ENCODE assay signal across 8 cellular contexts in the genomic region with DNA sequence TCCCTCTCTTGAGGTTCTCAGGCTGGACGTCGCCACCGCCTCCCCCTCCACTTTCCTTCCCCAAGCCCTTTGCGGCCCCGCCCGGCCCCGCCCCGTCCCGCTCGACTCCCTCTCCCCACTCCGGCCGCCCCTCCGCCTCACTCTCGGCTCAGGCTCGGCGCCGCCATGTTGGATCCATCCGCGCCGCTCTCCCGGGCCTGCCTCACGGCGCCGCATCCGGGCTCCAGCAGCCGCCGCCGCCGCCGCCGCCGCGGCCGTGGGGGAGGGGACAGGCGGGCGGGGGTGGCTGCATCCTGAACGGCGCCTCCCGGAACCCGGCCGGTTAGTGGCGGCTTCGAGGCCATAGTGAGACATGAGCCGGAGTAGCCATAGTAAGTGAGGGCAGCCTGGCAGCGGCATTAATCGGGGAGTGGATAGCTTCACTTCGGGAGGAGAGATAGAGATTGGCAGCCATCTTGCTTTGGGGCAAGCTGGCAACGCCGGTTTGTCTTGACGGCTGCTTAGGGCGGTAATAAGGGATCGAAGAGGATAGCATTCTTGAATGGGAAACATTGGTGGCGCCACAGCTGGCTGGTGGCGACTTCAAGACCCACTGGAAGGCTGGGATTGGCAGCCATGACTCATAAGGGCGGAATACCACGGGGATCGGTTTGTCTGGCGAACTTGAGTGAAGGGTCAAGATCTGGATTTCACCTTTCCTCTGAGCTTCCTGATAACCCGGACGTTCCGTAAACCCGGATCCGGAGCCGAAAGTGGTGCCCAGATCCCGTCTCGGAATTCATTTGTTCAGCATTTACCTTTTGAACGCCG.
A peak's percentile ranks its signal among the peaks of the same experiment; 100 is the strongest.
DNase-seq lines count a peak whose midpoint lies in the region; ATAC-seq, FAIRE-seq and TF ChIP-seq lines count a peak whose summit lies in the region.

A gene with protein sequence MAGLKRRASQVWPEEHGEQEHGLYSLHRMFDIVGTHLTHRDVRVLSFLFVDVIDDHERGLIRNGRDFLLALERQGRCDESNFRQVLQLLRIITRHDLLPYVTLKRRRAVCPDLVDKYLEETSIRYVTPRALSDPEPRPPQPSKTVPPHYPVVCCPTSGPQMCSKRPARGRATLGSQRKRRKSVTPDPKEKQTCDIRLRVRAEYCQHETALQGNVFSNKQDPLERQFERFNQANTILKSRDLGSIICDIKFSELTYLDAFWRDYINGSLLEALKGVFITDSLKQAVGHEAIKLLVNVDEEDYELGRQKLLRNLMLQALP (minus strand): TSS at position 258 of the 810 bp plus-strand sequence. CDS start 8,205 bp downstream, outside the sequence.

- no peaks in the 10 kb centered on the region for H3K9me3 ChIP-seq in Loucy (ENCODE audit: insufficient read depth, low read depth, low read length)

- no peak within 1 kb of the TSS for H3K4me3 Mint-ChIP-seq in nephron progenitor cell
- no peak within 1 kb of the TSS for H3K4me3 Mint-ChIP-seq in stimulated activated naive CD8-positive, alpha-beta T cell treated with anti-CD3 and anti-CD28 coated beads, Interleukin-15, amount 100 ng/mL, for 72 hours

- 0 out of 2 replicates have a peak, but pooled peaks cover 3% of the 10 kb centered on the region for H3F3A ChIP-seq in Loucy (ENCODE audit: low read depth)

- H3K4me1 Mint-ChIP-seq in nephron progenitor cell = peaks cover 69% of the 10 kb centered on the region
- H3K4me1 Mint-ChIP-seq in stimulated activated naive CD8-positive, alpha-beta T cell treated with anti-CD3 and anti-CD28 coated beads, Interleukin-15, amount 100 ng/mL, for 72 hours = peaks cover 49% of the 10 kb centered on the region

- no peaks in the 10 kb centered on the region for H3K9me3 Mint-ChIP-seq in nephron progenitor cell
- no peaks in the 10 kb centered on the region for H3K9me3 Mint-ChIP-seq in stimulated activated naive CD8-positive, alpha-beta T cell treated with anti-CD3 and anti-CD28 coated beads, Interleukin-15, amount 100 ng/mL, for 72 hours

- H3K4me1 ChIP-seq in Loucy (ENCODE audit: insufficient read depth, low read length, poor library complexity, severe bottlenecking) = peaks cover 51% of the 10 kb centered on the region

- peak within 1 kb of the TSS; percentile 95 for H3K4me2 ChIP-seq in Loucy (ENCODE audit: low read depth, low read length, poor library complexity, severe bottlenecking)

- DNase-seq in ELR (ENCODE audit: low read depth) (peak; percentile 97), H54 (ENCODE audit: insufficient read length, low spot score) (peak; percentile 86), fibroblast of pulmonary artery (ENCODE audit: low read depth) (peak; percentile 97), nephron progenitor cell (peak; percentile 91)
- DNase-seq in activated T-helper 9 cell treated with anti-CD3 and anti-CD28 coated beads, Interleukin-2, amount 50 U/mL, for 16 hours (ENCODE audit: low read depth) = peak; percentile 87
- DNase-seq in stimulated activated naive CD8-positive, alpha-beta T cell treated with anti-CD3 and anti-CD28 coated beads, Interleukin-15, amount 100 ng/mL, for 72 hours = peak; percentile 87 to 94

- TF ChIP-seq CTCF in Loucy (conservative IDR thresholded peaks at IDR 0.05; ENCODE audit: low read length) (peak; percentile 34), fibroblast of pulmonary artery (IDR thresholded peaks at IDR 0.05; ENCODE audit: low read length, missing control alignments) (no peak), nephron progenitor cell (IDR thresholded peaks at IDR 0.05) (no peak)

- no peaks in the 10 kb centered on the region for H3K27me3 Mint-ChIP-seq in nephron progenitor cell (ENCODE audit: low read depth, poor library complexity)
- H3K27me3 Mint-ChIP-seq in stimulated activated naive CD8-positive, alpha-beta T cell treated with anti-CD3 and anti-CD28 coated beads, Interleukin-15, amount 100 ng/mL, for 72 hours = no peaks in the 10 kb centered on the region

- H3K9ac ChIP-seq in Loucy (ENCODE audit: low read depth, low read length, poor library complexity, severe bottlenecking) = peak within 1 kb of the TSS; percentile 88

- FAIRE-seq in H54 (lab: Jason Lieb, UNC) = peak; percentile 41

- H4K20me1 ChIP-seq in Loucy (ENCODE audit: insufficient read depth, low read length, poor library complexity, severe bottlenecking) = peaks cover 10% of the 10 kb centered on the region

- H3K36me3 ChIP-seq in Loucy (ENCODE audit: insufficient read depth, low read length) = peaks cover 14% of the 10 kb centered on the region; the same call in 1 of the 2 replicates

- H3K27me3 ChIP-seq in Loucy (ENCODE audit: insufficient read depth, low read length, poor library complexity, severe bottlenecking) = no peaks in the 10 kb centered on the region

- TF ChIP-seq POLR2A in H54 (IDR thresholded peaks at IDR 0.05; ENCODE audit: low read depth, low read length) (peak; percentile 68), Raji (IDR thresholded peaks at IDR 0.05; ENCODE audit: insufficient read depth, low read depth, low read length) (peak; percentile 41)

- peak within 1 kb of the TSS; percentile 91 for H2AFZ ChIP-seq in Loucy (ENCODE audit: low read length)

- no peaks in the 10 kb centered on the region for H3K9me2 ChIP-seq in Loucy (replicated peaks; ENCODE audit: low read depth, low read length)

- peak within 1 kb of the TSS; percentile 98 for H3K27ac Mint-ChIP-seq in nephron progenitor cell
- H3K27ac Mint-ChIP-seq in stimulated activated naive CD8-positive, alpha-beta T cell treated with anti-CD3 and anti-CD28 coated beads, Interleukin-15, amount 100 ng/mL, for 72 hours = peak within 1 kb of the TSS; percentile 4 to 85

- peak within 1 kb of the TSS; percentile 95 for H3K4me3 ChIP-seq in Loucy (ENCODE audit: low read length, poor library complexity, severe bottlenecking)
- H3K4me3 ChIP-seq in fibroblast of pulmonary artery (replicated peaks; ENCODE audit: low read depth, low read length) = peak within 1 kb of the TSS; percentile 97

- peaks cover 68% of the 10 kb centered on the region for H3K79me2 ChIP-seq in Loucy (ENCODE audit: insufficient read depth, low read length)

- peak; percentile 96 for ATAC-seq in stimulated activated naive CD8-positive, alpha-beta T cell treated with anti-CD3 and anti-CD28 coated beads, Interleukin-15, amount 100 ng/mL, for 72 hours

- peaks cover 18% of the 10 kb centered on the region for H3K36me3 Mint-ChIP-seq in nephron progenitor cell (ENCODE audit: low read depth)

Comparison
In these comparisons a context has a peak if more than half of its experiments do, and no peak if none do; other contexts are left out.
1. Peak in every context shown above with its lines: DNase-seq, ATAC-seq and H3K4me3 ChIP-seq.